In the genomic region with DNA sequence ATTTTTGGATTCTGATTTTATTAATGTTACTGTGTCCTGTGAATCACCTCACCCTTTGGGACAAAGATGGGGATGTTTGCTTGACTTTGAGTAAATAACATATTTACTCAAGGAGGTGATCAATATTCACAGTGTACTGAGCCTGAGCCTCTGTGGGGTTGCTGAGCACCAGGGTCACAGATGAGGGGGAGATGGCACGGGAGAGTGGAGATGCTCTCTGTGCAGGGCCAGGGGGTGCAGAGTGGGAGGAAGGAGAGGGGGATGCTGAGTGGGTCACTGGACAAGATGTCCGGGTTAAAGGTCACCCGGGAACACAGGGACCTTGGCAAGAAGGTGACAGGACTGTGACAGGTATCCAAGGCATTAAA, we compare ENCODE assay signal across 1 cellular context.
TF ChIP-seq lines count a peak whose summit lies in the region.

No MANE protein-coding gene starts in this region.

TF ChIP-seq in HepG2, 621 proteins besides CTCF, POLR2A, EP300 and RAD21 (continued from another document and continues in another):
- TF ChIP-seq, protein P1, sequence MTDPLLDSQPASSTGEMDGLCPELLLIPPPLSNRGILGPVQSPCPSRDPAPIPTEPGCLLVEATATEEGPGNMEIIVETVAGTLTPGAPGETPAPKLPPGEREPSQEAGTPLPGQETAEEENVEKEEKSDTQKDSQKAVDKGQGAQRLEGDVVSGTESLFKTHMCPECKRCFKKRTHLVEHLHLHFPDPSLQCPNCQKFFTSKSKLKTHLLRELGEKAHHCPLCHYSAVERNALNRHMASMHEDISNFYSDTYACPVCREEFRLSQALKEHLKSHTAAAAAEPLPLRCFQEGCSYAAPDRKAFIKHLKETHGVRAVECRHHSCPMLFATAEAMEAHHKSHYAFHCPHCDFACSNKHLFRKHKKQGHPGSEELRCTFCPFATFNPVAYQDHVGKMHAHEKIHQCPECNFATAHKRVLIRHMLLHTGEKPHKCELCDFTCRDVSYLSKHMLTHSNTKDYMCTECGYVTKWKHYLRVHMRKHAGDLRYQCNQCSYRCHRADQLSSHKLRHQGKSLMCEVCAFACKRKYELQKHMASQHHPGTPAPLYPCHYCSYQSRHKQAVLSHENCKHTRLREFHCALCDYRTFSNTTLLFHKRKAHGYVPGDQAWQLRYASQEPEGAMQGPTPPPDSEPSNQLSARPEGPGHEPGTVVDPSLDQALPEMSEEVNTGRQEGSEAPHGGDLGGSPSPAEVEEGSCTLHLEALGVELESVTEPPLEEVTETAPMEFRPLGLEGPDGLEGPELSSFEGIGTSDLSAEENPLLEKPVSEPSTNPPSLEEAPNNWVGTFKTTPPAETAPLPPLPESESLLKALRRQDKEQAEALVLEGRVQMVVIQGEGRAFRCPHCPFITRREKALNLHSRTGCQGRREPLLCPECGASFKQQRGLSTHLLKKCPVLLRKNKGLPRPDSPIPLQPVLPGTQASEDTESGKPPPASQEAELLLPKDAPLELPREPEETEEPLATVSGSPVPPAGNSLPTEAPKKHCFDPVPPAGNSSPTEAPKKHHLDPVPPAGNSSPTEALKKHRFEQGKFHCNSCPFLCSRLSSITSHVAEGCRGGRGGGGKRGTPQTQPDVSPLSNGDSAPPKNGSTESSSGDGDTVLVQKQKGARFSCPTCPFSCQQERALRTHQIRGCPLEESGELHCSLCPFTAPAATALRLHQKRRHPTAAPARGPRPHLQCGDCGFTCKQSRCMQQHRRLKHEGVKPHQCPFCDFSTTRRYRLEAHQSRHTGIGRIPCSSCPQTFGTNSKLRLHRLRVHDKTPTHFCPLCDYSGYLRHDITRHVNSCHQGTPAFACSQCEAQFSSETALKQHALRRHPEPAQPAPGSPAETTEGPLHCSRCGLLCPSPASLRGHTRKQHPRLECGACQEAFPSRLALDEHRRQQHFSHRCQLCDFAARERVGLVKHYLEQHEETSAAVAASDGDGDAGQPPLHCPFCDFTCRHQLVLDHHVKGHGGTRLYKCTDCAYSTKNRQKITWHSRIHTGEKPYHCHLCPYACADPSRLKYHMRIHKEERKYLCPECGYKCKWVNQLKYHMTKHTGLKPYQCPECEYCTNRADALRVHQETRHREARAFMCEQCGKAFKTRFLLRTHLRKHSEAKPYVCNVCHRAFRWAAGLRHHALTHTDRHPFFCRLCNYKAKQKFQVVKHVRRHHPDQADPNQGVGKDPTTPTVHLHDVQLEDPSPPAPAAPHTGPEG (CRISPR knock-in tag; IDR thresholded peaks at IDR 0.05): no peak
- TF ChIP-seq ONECUT2 (CRISPR knock-in tag; IDR thresholded peaks at IDR 0.05): peak; percentile 88
- TF ChIP-seq GABPA (IDR thresholded peaks at IDR 0.05; ENCODE audit: low read depth, low read length): no peak
- TF ChIP-seq GABPA (CRISPR knock-in tag; IDR thresholded peaks at IDR 0.05; ENCODE audit: low read depth): 0 out of 2 replicates have a peak, but pooled peaks have one; percentile 15
- TF ChIP-seq FOXP1 (IDR thresholded peaks at IDR 0.05): no peak
- TF ChIP-seq FOXP1 (CRISPR knock-in tag; IDR thresholded peaks at IDR 0.05): peak; percentile 87
- TF ChIP-seq FOXC1 (CRISPR knock-in tag; IDR thresholded peaks at IDR 0.05; ENCODE audit: borderline replicate concordance): peak; percentile 39; the same call in 1 of the 2 replicates
- TF ChIP-seq TBX3 (IDR thresholded peaks at IDR 0.05; ENCODE audit: borderline replicate concordance): peak; percentile 38; the same call in 1 of the 2 replicates
- no peak for TF ChIP-seq ZEB1 (IDR thresholded peaks at IDR 0.05; ENCODE audit: insufficient replicate concordance, low read depth)
- 0 out of 2 replicates have a peak, but pooled peaks have one; percentile 25 for TF ChIP-seq MED1 (CRISPR knock-in tag; IDR thresholded peaks at IDR 0.05)
- 0 out of 2 replicates have a peak, but pooled peaks have one; percentile 21 for TF ChIP-seq SOX13 (IDR thresholded peaks at IDR 0.05)
- no peak; a peak in 1 of 4 replicates for TF ChIP-seq SOX13 (CRISPR knock-in tag; conservative IDR thresholded peaks at IDR 0.05 in 1 of 2, IDR thresholded peaks at IDR 0.05 in 1 of 2)
- TF ChIP-seq ETV6 (CRISPR knock-in tag; conservative IDR thresholded peaks at IDR 0.05): no peak
- no peak for TF ChIP-seq NFE2L1 (CRISPR knock-in tag; IDR thresholded peaks at IDR 0.05; ENCODE audit: borderline replicate concordance)
- TF ChIP-seq ZNF30 (CRISPR knock-in tag; IDR thresholded peaks at IDR 0.05): no peak
- 0 out of 2 replicates have a peak, but pooled peaks have one; percentile 16 for TF ChIP-seq THAP11 (CRISPR knock-in tag; IDR thresholded peaks at IDR 0.05)
- TF ChIP-seq, protein P2, sequence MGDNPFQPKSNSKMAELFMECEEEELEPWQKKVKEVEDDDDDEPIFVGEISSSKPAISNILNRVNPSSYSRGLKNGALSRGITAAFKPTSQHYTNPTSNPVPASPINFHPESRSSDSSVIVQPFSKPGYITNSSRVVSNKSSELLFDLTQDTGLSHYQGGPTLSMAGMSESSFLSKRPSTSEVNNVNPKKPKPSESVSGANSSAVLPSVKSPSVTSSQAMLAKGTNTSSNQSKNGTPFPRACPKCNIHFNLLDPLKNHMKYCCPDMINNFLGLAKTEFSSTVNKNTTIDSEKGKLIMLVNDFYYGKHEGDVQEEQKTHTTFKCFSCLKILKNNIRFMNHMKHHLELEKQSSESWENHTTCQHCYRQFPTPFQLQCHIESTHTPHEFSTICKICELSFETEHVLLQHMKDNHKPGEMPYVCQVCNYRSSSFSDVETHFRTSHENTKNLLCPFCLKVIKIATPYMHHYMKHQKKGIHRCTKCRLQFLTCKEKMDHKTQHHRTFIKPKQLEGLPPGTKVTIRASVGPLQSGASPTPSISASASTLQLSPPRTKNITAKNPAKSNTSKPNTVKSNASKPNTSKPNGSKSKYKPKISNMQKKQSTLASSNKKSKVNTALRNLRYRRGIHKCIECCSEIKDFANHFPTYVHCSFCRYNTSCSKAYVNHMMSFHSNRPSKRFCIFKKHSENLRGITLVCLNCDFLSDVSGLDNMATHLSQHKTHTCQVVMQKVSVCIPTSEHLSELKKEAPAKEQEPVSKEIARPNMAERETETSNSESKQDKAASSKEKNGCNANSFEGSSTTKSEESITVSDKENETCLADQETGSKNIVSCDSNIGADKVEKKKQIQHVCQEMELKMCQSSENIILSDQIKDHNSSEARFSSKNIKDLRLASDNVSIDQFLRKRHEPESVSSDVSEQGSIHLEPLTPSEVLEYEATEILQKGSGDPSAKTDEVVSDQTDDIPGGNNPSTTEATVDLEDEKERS (CRISPR knock-in tag; IDR thresholded peaks at IDR 0.05): 0 out of 2 replicates have a peak, but pooled peaks have one; percentile 35
- TF ChIP-seq, protein P3, sequence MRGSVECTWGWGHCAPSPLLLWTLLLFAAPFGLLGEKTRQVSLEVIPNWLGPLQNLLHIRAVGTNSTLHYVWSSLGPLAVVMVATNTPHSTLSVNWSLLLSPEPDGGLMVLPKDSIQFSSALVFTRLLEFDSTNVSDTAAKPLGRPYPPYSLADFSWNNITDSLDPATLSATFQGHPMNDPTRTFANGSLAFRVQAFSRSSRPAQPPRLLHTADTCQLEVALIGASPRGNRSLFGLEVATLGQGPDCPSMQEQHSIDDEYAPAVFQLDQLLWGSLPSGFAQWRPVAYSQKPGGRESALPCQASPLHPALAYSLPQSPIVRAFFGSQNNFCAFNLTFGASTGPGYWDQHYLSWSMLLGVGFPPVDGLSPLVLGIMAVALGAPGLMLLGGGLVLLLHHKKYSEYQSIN (CRISPR knock-in tag; IDR thresholded peaks at IDR 0.05; ENCODE audit: borderline replicate concordance): no peak
- TF ChIP-seq TCF7 (IDR thresholded peaks at IDR 0.05; ENCODE audit: low read depth): no peak
- TF ChIP-seq FOXO1 (CRISPR knock-in tag; IDR thresholded peaks at IDR 0.05): peak; percentile 39; the same call in 1 of the 2 replicates
- 0 out of 2 replicates have a peak, but pooled peaks have one; percentile 32 for TF ChIP-seq NCOA2 (CRISPR knock-in tag; IDR thresholded peaks at IDR 0.05)
- peak; percentile 45; the same call in 1 of the 2 replicates for TF ChIP-seq HDAC2 (CRISPR knock-in tag; IDR thresholded peaks at IDR 0.05)
- no peak for TF ChIP-seq LCORL (IDR thresholded peaks at IDR 0.05)
- TF ChIP-seq LCORL (CRISPR knock-in tag; IDR thresholded peaks at IDR 0.05): 0 out of 2 replicates have a peak, but pooled peaks have one; percentile 62
- peak; percentile 46; the same call in 1 of the 2 replicates for TF ChIP-seq SAP130 (CRISPR knock-in tag; IDR thresholded peaks at IDR 0.05; ENCODE audit: low read depth)
- TF ChIP-seq CBX5 (CRISPR knock-in tag; IDR thresholded peaks at IDR 0.05; ENCODE audit: borderline replicate concordance): no peak
- peak; percentile 77 for TF ChIP-seq RARA (CRISPR knock-in tag; IDR thresholded peaks at IDR 0.05)
- peak; percentile 72 for TF ChIP-seq FOXA1 (IDR thresholded peaks at IDR 0.05)
- TF ChIP-seq FOXA1 (CRISPR knock-in tag; IDR thresholded peaks at IDR 0.05): peak; percentile 54; the same call in 1 of the 2 replicates
- peak; percentile 14; the same call in 1 of the 2 replicates for TF ChIP-seq POLR2G (IDR thresholded peaks at IDR 0.05; ENCODE audit: low read depth, low read length)
- peak; percentile 75 for TF ChIP-seq ZSCAN9 (CRISPR knock-in tag; IDR thresholded peaks at IDR 0.05; ENCODE audit: borderline replicate concordance)
- peak; percentile 88 for TF ChIP-seq ZKSCAN5 (CRISPR knock-in tag; IDR thresholded peaks at IDR 0.05)
- peak; percentile 65 for TF ChIP-seq PITX1 (CRISPR knock-in tag; IDR thresholded peaks at IDR 0.05)
- 0 out of 2 replicates have a peak, but pooled peaks have one; percentile 26 for TF ChIP-seq FOSL2 (CRISPR knock-in tag; IDR thresholded peaks at IDR 0.05)
- TF ChIP-seq HHEX (CRISPR knock-in tag; IDR thresholded peaks at IDR 0.05): no peak
- peak; percentile 54 for TF ChIP-seq RXRB (CRISPR knock-in tag; IDR thresholded peaks at IDR 0.05; ENCODE audit: borderline replicate concordance)
- peak; percentile 88 for TF ChIP-seq FOXA3 (CRISPR knock-in tag; IDR thresholded peaks at IDR 0.05)
- TF ChIP-seq, protein P4, sequence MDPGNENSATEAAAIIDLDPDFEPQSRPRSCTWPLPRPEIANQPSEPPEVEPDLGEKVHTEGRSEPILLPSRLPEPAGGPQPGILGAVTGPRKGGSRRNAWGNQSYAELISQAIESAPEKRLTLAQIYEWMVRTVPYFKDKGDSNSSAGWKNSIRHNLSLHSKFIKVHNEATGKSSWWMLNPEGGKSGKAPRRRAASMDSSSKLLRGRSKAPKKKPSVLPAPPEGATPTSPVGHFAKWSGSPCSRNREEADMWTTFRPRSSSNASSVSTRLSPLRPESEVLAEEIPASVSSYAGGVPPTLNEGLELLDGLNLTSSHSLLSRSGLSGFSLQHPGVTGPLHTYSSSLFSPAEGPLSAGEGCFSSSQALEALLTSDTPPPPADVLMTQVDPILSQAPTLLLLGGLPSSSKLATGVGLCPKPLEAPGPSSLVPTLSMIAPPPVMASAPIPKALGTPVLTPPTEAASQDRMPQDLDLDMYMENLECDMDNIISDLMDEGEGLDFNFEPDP (CRISPR knock-in tag; conservative IDR thresholded peaks at IDR 0.05): 0 out of 2 replicates have a peak, but pooled peaks have one; percentile 40
- peak; percentile 68 for TF ChIP-seq NR2F6 (IDR thresholded peaks at IDR 0.05)
- TF ChIP-seq NR2F6 (CRISPR knock-in tag; IDR thresholded peaks at IDR 0.05): peak; percentile 36; the same call in 1 of the 2 replicates
- peak; percentile 88 for TF ChIP-seq GATAD2A (CRISPR knock-in tag; IDR thresholded peaks at IDR 0.05)
- TF ChIP-seq TBX2 (CRISPR knock-in tag; IDR thresholded peaks at IDR 0.05; ENCODE audit: borderline replicate concordance): peak; percentile 31; the same call in 1 of the 2 replicates
- no peak for TF ChIP-seq KDM2A (CRISPR knock-in tag; IDR thresholded peaks at IDR 0.05; ENCODE audit: borderline replicate concordance, low read depth)
- TF ChIP-seq, protein P5, sequence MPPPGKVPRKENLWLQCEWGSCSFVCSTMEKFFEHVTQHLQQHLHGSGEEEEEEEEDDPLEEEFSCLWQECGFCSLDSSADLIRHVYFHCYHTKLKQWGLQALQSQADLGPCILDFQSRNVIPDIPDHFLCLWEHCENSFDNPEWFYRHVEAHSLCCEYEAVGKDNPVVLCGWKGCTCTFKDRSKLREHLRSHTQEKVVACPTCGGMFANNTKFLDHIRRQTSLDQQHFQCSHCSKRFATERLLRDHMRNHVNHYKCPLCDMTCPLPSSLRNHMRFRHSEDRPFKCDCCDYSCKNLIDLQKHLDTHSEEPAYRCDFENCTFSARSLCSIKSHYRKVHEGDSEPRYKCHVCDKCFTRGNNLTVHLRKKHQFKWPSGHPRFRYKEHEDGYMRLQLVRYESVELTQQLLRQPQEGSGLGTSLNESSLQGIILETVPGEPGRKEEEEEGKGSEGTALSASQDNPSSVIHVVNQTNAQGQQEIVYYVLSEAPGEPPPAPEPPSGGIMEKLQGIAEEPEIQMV (CRISPR knock-in tag; IDR thresholded peaks at IDR 0.05; ENCODE audit: low read depth): no peak
- TF ChIP-seq, protein P6, sequence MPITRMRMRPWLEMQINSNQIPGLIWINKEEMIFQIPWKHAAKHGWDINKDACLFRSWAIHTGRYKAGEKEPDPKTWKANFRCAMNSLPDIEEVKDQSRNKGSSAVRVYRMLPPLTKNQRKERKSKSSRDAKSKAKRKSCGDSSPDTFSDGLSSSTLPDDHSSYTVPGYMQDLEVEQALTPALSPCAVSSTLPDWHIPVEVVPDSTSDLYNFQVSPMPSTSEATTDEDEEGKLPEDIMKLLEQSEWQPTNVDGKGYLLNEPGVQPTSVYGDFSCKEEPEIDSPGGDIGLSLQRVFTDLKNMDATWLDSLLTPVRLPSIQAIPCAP (CRISPR knock-in tag; IDR thresholded peaks at IDR 0.05; ENCODE audit: low read depth): no peak
- TF ChIP-seq SALL1 (CRISPR knock-in tag; IDR thresholded peaks at IDR 0.05): peak; percentile 56; the same call in 1 of the 2 replicates
- no peak for TF ChIP-seq SNAI1 (CRISPR knock-in tag; IDR thresholded peaks at IDR 0.05; ENCODE audit: borderline replicate concordance)
- TF ChIP-seq ZNF263 (CRISPR knock-in tag; IDR thresholded peaks at IDR 0.05): peak; percentile 64; the same call in 1 of the 2 replicates
- TF ChIP-seq SOX6 (IDR thresholded peaks at IDR 0.05): no peak
- peak; percentile 44 for TF ChIP-seq SOX6 (CRISPR knock-in tag; IDR thresholded peaks at IDR 0.05)
- no peak for TF ChIP-seq ZC3H4 (CRISPR knock-in tag; IDR thresholded peaks at IDR 0.05; ENCODE audit: borderline replicate concordance)
- 0 out of 2 replicates have a peak, but pooled peaks have one; percentile 18 for TF ChIP-seq RCOR2 (CRISPR knock-in tag; IDR thresholded peaks at IDR 0.05)
- peak; percentile 21; the same call in 1 of the 2 replicates for TF ChIP-seq NR2C2 (CRISPR knock-in tag; IDR thresholded peaks at IDR 0.05; ENCODE audit: borderline replicate concordance)
- TF ChIP-seq CHD2 (IDR thresholded peaks at IDR 0.05; ENCODE audit: low read depth, low read length): no peak
- TF ChIP-seq, protein P7, sequence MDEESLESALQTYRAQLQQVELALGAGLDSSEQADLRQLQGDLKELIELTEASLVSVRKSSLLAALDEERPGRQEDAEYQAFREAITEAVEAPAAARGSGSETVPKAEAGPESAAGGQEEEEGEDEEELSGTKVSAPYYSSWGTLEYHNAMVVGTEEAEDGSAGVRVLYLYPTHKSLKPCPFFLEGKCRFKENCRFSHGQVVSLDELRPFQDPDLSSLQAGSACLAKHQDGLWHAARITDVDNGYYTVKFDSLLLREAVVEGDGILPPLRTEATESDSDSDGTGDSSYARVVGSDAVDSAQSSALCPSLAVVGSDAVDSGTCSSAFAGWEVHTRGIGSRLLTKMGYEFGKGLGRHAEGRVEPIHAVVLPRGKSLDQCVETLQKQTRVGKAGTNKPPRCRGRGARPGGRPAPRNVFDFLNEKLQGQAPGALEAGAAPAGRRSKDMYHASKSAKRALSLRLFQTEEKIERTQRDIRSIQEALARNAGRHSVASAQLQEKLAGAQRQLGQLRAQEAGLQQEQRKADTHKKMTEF (CRISPR knock-in tag; IDR thresholded peaks at IDR 0.05): peak; percentile 53; the same call in 1 of the 2 replicates
- peak; percentile 44; the same call in 1 of the 2 replicates for TF ChIP-seq PHF21A (CRISPR knock-in tag; IDR thresholded peaks at IDR 0.05)
- TF ChIP-seq ZSCAN30 (CRISPR knock-in tag; IDR thresholded peaks at IDR 0.05): no peak
